ENCODE assay signal across 11 cellular contexts in the genomic region with DNA sequence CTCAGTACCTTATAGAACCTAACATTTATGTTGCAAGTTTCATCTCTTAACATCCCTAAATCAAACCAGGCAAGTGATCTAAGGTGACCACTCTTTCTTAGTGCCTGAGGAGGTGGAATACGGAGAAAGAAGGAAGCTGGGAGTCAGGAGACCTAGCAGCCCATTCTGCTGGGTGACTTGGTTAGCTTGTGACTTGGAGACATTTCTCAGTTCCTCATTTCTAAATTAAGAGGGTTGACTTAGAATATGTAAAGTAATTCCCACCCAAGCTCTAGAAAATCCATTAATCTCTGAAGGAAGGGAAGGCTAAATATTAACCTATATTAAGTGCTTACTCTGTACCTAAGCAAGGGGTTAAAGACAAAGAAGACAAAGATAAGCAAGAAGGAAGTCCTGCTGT.
A peak's percentile ranks its signal among the peaks of the same experiment; 100 is the strongest.
DNase-seq lines count a peak whose midpoint lies in the region; ATAC-seq and TF ChIP-seq lines count a peak whose summit lies in the region.
"Had no signal": no experiment of that assay in that cellular context is flagged by ENCODE, and none has a peak within 500 bp of the region (broad histone marks: within the 10 kb centered on the region; RNA-seq: fewer than 3 reads in every experiment).

No MANE protein-coding gene starts in this region.

- DNase-seq in SKM-1 treated with dmso at 0.1 percent for 144 hours (lab: John Stamatoyannopoulos, UW; ENCODE audit: unreplicated experiment) (peak; percentile 84), SJCRH30 (no peak), suprapubic skin (ENCODE audit: low spot score in 2 of 2) (no peak)
- DNase-seq in activated CD8-positive, alpha-beta memory T cell treated with anti-CD3 and anti-CD28 coated beads, Interleukin-2, amount 50 U/mL, for 48 hours = no peak
- DNase-seq: activated naive CD8-positive, alpha-beta T cell treated with anti-CD3 and anti-CD28 coated beads, Interleukin-2, amount 10 ng/mL, durations not matched to agents 7 days and 5 days; C1 segment of cervical spinal cord; NCI-H1694 treated with DMSO at 0.1 percent for 48 hours had no signal

- no peak for TF ChIP-seq EP300 in suprapubic skin (IDR thresholded peaks at IDR 0.05)

- 63% methylated on average over 1 of the region's 1 CpG for WGBS in suprapubic skin

- H3K27ac ChIP-seq in DOHH2 (ENCODE audit: low read depth, low read length) (no peak overlapping the region), SJCRH30 (no peak overlapping the region), suprapubic skin (no peak overlapping the region)

- H3K4me2 ChIP-seq in DOHH2 (ENCODE audit: low read length) = peak overlapping the region; percentile 32

- no peaks in the 10 kb centered on the region for H3K27me3 ChIP-seq in DOHH2 (ENCODE audit: control insufficient read depth, low read length)
- H3K27me3 ChIP-seq in SJCRH30 = no peaks in the 10 kb centered on the region
- H3K27me3 ChIP-seq in suprapubic skin = no peaks in the 10 kb centered on the region

- TF ChIP-seq CTCF in DOHH2 (IDR thresholded peaks at IDR 0.05; ENCODE audit: low read depth, low read length, poor library complexity, severe bottlenecking) (no peak), suprapubic skin (IDR thresholded peaks at IDR 0.05) (no peak)

- no peaks in the 10 kb centered on the region for H3K9me2 ChIP-seq in DOHH2 (replicated peaks; ENCODE audit: control insufficient read depth, low read length)

- H3K4me1 ChIP-seq in DOHH2 (ENCODE audit: control insufficient read depth, low read length) (peaks cover 22% of the 10 kb centered on the region), SJCRH30 (no peaks in the 10 kb centered on the region), suprapubic skin (peaks cover 11% of the 10 kb centered on the region)

- ATAC-seq in GM19452 (IDR thresholded peaks at IDR 0.05; ENCODE audit: unreplicated experiment) = peak; percentile 84
- ATAC-seq in HG03135 (IDR thresholded peaks at IDR 0.05; ENCODE audit: unreplicated experiment) = peak; percentile 76
- ATAC-seq in HG03439 (IDR thresholded peaks at IDR 0.05; ENCODE audit: unreplicated experiment) = no peak

- H3F3A ChIP-seq in DOHH2 (ENCODE audit: control insufficient read depth, insufficient read depth) = no peaks in the 10 kb centered on the region

- no peak for TF ChIP-seq POLR2A in suprapubic skin (IDR thresholded peaks at IDR 0.05)

- H3K4me3 ChIP-seq in DOHH2 (ENCODE audit: low read length) (peak overlapping the region; percentile 31), SJCRH30 (no peak overlapping the region), suprapubic skin (no peak overlapping the region)

- H3K36me3 ChIP-seq in DOHH2 (ENCODE audit: control insufficient read depth, low read length) = no peaks in the 10 kb centered on the region
- no peaks in the 10 kb centered on the region for H3K36me3 ChIP-seq in SJCRH30
- H3K36me3 ChIP-seq in suprapubic skin = no peaks in the 10 kb centered on the region

- H3K9me3 ChIP-seq in DOHH2 (ENCODE audit: control insufficient read depth, insufficient read depth, low read length) (no peaks in the 10 kb centered on the region), SJCRH30 (replicated peaks) (no peaks in the 10 kb centered on the region), suprapubic skin (no peaks in the 10 kb centered on the region)

- H3K79me2 ChIP-seq in DOHH2 (ENCODE audit: control insufficient read depth, low read length) = no peaks in the 10 kb centered on the region

- H4K20me1 ChIP-seq in DOHH2 (ENCODE audit: control insufficient read depth, insufficient read depth, low read depth, low read length) = no peaks in the 10 kb centered on the region
